In genomic region chr6:21792177-21792576, GRCh38 we compare ENCODE assay signal across 30 cellular contexts.
"Had no signal": no experiment of that assay in that cellular context is flagged by ENCODE, and none has a peak within 500 bp of the region (broad histone marks: within the 10 kb centered on the region; RNA-seq: fewer than 3 reads in every experiment).

No MANE protein-coding gene starts in this region.

- H3K27ac Mint-ChIP-seq: activated CD4-positive, alpha-beta memory T cell treated with anti-CD3 and anti-CD28 coated beads, Interleukin-2, amount 10 ng/mL, durations not matched to agents 7 days and 5 days; activated CD4-positive, alpha-beta T cell treated with anti-CD3 and anti-CD28 coated beads for 36 hours; activated CD4-positive, alpha-beta T cell treated with anti-CD3 and anti-CD28 coated beads, Interleukin-2, amount 10 ng/mL, durations not matched to agents 7 days and 5 days; activated naive CD4-positive, alpha-beta T cell treated with anti-CD3 and anti-CD28 coated beads, Interleukin-2, amount 10 ng/mL, durations not matched to agents 7 days and 5 days; activated naive CD4-positive, alpha-beta T cell treated with anti-CD3 and anti-CD28 coated beads, Interleukin-2, amount 50 U/mL, for 72 hours; activated naive CD8-positive, alpha-beta T cell treated with anti-CD3 and anti-CD28 coated beads, Interleukin-2, amount 10 ng/mL, durations not matched to agents 7 days and 5 days; activated T-cell treated with anti-CD3 and anti-CD28 coated beads, Interleukin-2, amount 50 U/mL, for 24 hours; activated T-cell treated with anti-CD3 and anti-CD28 coated beads, Interleukin-2, amount 50 U/mL, for 72 hours; T-cell; T-helper 17 cell had no signal

- H3K4me1 ChIP-seq: ascending aorta, breast epithelium, colonic mucosa, heart left ventricle had no signal

- H3K4me3 Mint-ChIP-seq: activated CD4-positive, alpha-beta memory T cell treated with anti-CD3 and anti-CD28 coated beads, Interleukin-2, amount 10 ng/mL, durations not matched to agents 7 days and 5 days; activated CD4-positive, alpha-beta T cell treated with anti-CD3 and anti-CD28 coated beads for 36 hours; activated CD4-positive, alpha-beta T cell treated with anti-CD3 and anti-CD28 coated beads, Interleukin-2, amount 10 ng/mL, durations not matched to agents 7 days and 5 days; activated naive CD4-positive, alpha-beta T cell treated with anti-CD3 and anti-CD28 coated beads, Interleukin-2, amount 10 ng/mL, durations not matched to agents 7 days and 5 days; activated naive CD8-positive, alpha-beta T cell treated with anti-CD3 and anti-CD28 coated beads, Interleukin-2, amount 10 ng/mL, durations not matched to agents 7 days and 5 days; activated T-cell treated with anti-CD3 and anti-CD28 coated beads, Interleukin-2, amount 50 U/mL, for 24 hours; activated T-cell treated with anti-CD3 and anti-CD28 coated beads, Interleukin-2, amount 50 U/mL, for 72 hours; brain; T-cell; T-helper 17 cell; T-helper 2 cell treated with Interferon-gamma antibody and Interleukin-4, amounts not matched to agents 5 μg/mL and 100 μg/mL, for 36 hours had no signal

- H3K4me3 ChIP-seq: ascending aorta, breast epithelium, cardiac muscle cell, colonic mucosa, heart left ventricle had no signal

- H3K4me1 Mint-ChIP-seq: activated CD4-positive, alpha-beta memory T cell treated with anti-CD3 and anti-CD28 coated beads, Interleukin-2, amount 10 ng/mL, durations not matched to agents 7 days and 5 days; activated CD4-positive, alpha-beta T cell treated with anti-CD3 and anti-CD28 coated beads, Interleukin-2, amount 10 ng/mL, durations not matched to agents 7 days and 5 days; activated naive CD4-positive, alpha-beta T cell treated with anti-CD3 and anti-CD28 coated beads, Interleukin-2, amount 10 ng/mL, durations not matched to agents 7 days and 5 days; activated naive CD8-positive, alpha-beta T cell treated with anti-CD3 and anti-CD28 coated beads, Interleukin-2, amount 10 ng/mL, durations not matched to agents 7 days and 5 days; brain; T-cell; T-helper 17 cell had no signal

- H3K27me3 Mint-ChIP-seq: activated CD4-positive, alpha-beta memory T cell treated with anti-CD3 and anti-CD28 coated beads, Interleukin-2, amount 10 ng/mL, durations not matched to agents 7 days and 5 days; activated CD4-positive, alpha-beta T cell treated with anti-CD3 and anti-CD28 coated beads for 36 hours; activated CD4-positive, alpha-beta T cell treated with anti-CD3 and anti-CD28 coated beads, Interleukin-2, amount 10 ng/mL, durations not matched to agents 7 days and 5 days; activated naive CD4-positive, alpha-beta T cell treated with anti-CD3 and anti-CD28 coated beads, Interleukin-2, amount 10 ng/mL, durations not matched to agents 7 days and 5 days; activated naive CD8-positive, alpha-beta T cell treated with anti-CD3 and anti-CD28 coated beads, Interleukin-2, amount 10 ng/mL, durations not matched to agents 7 days and 5 days; brain; T-cell; T-helper 17 cell had no signal

- H3K36me3 Mint-ChIP-seq: activated naive CD4-positive, alpha-beta T cell treated with anti-CD3 and anti-CD28 coated beads, Interleukin-2, amount 10 ng/mL, durations not matched to agents 7 days and 5 days; activated naive CD4-positive, alpha-beta T cell treated with anti-CD3 and anti-CD28 coated beads, Interleukin-2, amount 50 U/mL, for 72 hours; activated naive CD8-positive, alpha-beta T cell treated with anti-CD3 and anti-CD28 coated beads, Interleukin-2, amount 10 ng/mL, durations not matched to agents 7 days and 5 days; T-cell had no signal

- H3K9me3 ChIP-seq: ascending aorta, breast epithelium, colonic mucosa, heart left ventricle had no signal

- H3K9me3 Mint-ChIP-seq: activated CD4-positive, alpha-beta memory T cell treated with anti-CD3 and anti-CD28 coated beads, Interleukin-2, amount 10 ng/mL, durations not matched to agents 7 days and 5 days; activated naive CD4-positive, alpha-beta T cell treated with anti-CD3 and anti-CD28 coated beads, Interleukin-2, amount 10 ng/mL, durations not matched to agents 7 days and 5 days; activated T-cell treated with anti-CD3 and anti-CD28 coated beads, Interleukin-2, amount 50 U/mL, for 24 hours; activated T-cell treated with anti-CD3 and anti-CD28 coated beads, Interleukin-2, amount 50 U/mL, for 72 hours had no signal

- DNase-seq: activated CD4-positive, alpha-beta memory T cell treated with anti-CD3 and anti-CD28 coated beads, Interleukin-2, amount 10 ng/mL, durations not matched to agents 7 days and 5 days; activated CD4-positive, alpha-beta T cell treated with anti-CD3 and anti-CD28 coated beads for 36 hours; activated CD4-positive, alpha-beta T cell treated with anti-CD3 and anti-CD28 coated beads, Interleukin-2, amount 10 ng/mL, durations not matched to agents 7 days and 5 days; activated CD4-positive, alpha-beta T cell treated with anti-CD3 and anti-CD28 coated beads, Interleukin-2, amount 50 U/mL, for 4 hours; activated CD4-positive, CD25-positive, alpha-beta regulatory T cell; activated CD4-positive, CD25-positive, alpha-beta regulatory T cell treated with anti-CD3 and anti-CD28 coated beads, Interleukin-2, amount 50 U/mL, for 72 hours; activated CD8-positive, alpha-beta memory T cell treated with anti-CD3 and anti-CD28 coated beads, Interleukin-2, amount 50 U/mL, for 48 hours; activated gamma-delta T cell; activated naive CD4-positive, alpha-beta T cell; activated naive CD4-positive, alpha-beta T cell treated with anti-CD3 and anti-CD28 coated beads, Interleukin-2, amount 10 ng/mL, durations not matched to agents 7 days and 5 days; activated naive CD8-positive, alpha-beta T cell treated with anti-CD3 and anti-CD28 coated beads, Interleukin-2, amount 10 ng/mL, durations not matched to agents 7 days and 5 days; activated T-cell treated with anti-CD3 and anti-CD28 coated beads for 4 hours; activated T-cell treated with anti-CD3 and anti-CD28 coated beads, Interleukin-2, amount 50 U/mL, for 24 hours; activated T-cell treated with anti-CD3 and anti-CD28 coated beads, Interleukin-2, amount 50 U/mL, for 72 hours; central memory CD4-positive, alpha-beta T cell; cerebellar nuclear complex; colonic mucosa; effector CD8-positive, alpha-beta T cell; foreskin fibroblast; heart left ventricle; T-cell; T-helper 17 cell; T1000 had no signal

- H3K36me3 ChIP-seq: ascending aorta, breast epithelium, cardiac muscle cell, colonic mucosa, heart left ventricle had no signal

- H3K27ac ChIP-seq: ascending aorta, breast epithelium, cardiac muscle cell, colonic mucosa, heart left ventricle had no signal

- ATAC-seq: activated CD4-positive, alpha-beta T cell treated with anti-CD3 and anti-CD28 coated beads for 36 hours; activated naive CD4-positive, alpha-beta T cell treated with anti-CD3 and anti-CD28 coated beads, Interleukin-2, amount 50 U/mL, for 72 hours; activated T-cell treated with anti-CD3 and anti-CD28 coated beads, Interleukin-2, amount 50 U/mL, for 72 hours; esophagus mucosa; heart left ventricle; T-cell; T-helper 17 cell had no signal

- H3K27me3 ChIP-seq: ascending aorta, breast epithelium, cardiac muscle cell, colonic mucosa, heart left ventricle had no signal
